2 cellular contexts compared by ENCODE assay signal in genomic region chr1:226233293-226233692, GRCh38.
A peak's percentile ranks its signal among the peaks of the same experiment; 100 is the strongest.
TF ChIP-seq lines count a peak whose summit lies in the region.

No MANE protein-coding gene starts in this region.

TF ChIP-seq in GM12878, 131 proteins besides CTCF, POLR2A, EP300 and RAD21:
- TF ChIP-seq PBX3 (IDR thresholded peaks at IDR 0.05; ENCODE audit: insufficient replicate concordance, low read depth, low read length), result no peak
- TF ChIP-seq ZNF274 (IDR thresholded peaks at IDR 0.05; ENCODE audit: insufficient read depth, insufficient read length), result no peak
- no peak for TF ChIP-seq MYC (IDR thresholded peaks at IDR 0.05; ENCODE audit: insufficient read depth, insufficient read length, insufficient replicate concordance, low read length, severe bottlenecking)
- TF ChIP-seq MTA2 (IDR thresholded peaks at IDR 0.05; ENCODE audit: low read depth), result no peak
- TF ChIP-seq POU2F2 (IDR thresholded peaks at IDR 0.05; ENCODE audit: borderline replicate concordance, low read depth, low read length), result 0 out of 3 replicates have a peak, but pooled peaks have one; percentile 32
- TF ChIP-seq NFXL1 (IDR thresholded peaks at IDR 0.05; ENCODE audit: borderline replicate concordance), result no peak
- TF ChIP-seq FOXK2 (IDR thresholded peaks at IDR 0.05), result no peak
- TF ChIP-seq GABPA (IDR thresholded peaks at IDR 0.05; ENCODE audit: low read depth), result no peak
- no peak for TF ChIP-seq SREBF1 (IDR thresholded peaks at IDR 0.05; ENCODE audit: low read length)

TF ChIP-seq in WTC11, 78 proteins besides CTCF, POLR2A, EP300 and RAD21:
- TF ChIP-seq PRDM15 (CRISPR knock-in tag; IDR thresholded peaks at IDR 0.05), result no peak
- no peak for TF ChIP-seq ARID4B (CRISPR knock-in tag; IDR thresholded peaks at IDR 0.05; ENCODE audit: borderline replicate concordance)
- TF ChIP-seq NFATC4 (CRISPR knock-in tag; IDR thresholded peaks at IDR 0.05), result no peak
- TF ChIP-seq GABPB1 (CRISPR knock-in tag; IDR thresholded peaks at IDR 0.05), result no peak
- no peak for TF ChIP-seq STAT6 (CRISPR knock-in tag; conservative IDR thresholded peaks at IDR 0.05; ENCODE audit: low read depth)
- no peak for TF ChIP-seq MYBL2 (CRISPR knock-in tag; IDR thresholded peaks at IDR 0.05)
- no peak for TF ChIP-seq ZSCAN18 (CRISPR knock-in tag; IDR thresholded peaks at IDR 0.05)
- TF ChIP-seq NFE2L1 (CRISPR knock-in tag; IDR thresholded peaks at IDR 0.05), result no peak
- TF ChIP-seq ZNF423 (CRISPR knock-in tag; IDR thresholded peaks at IDR 0.05), result no peak
- TF ChIP-seq E2F1 (CRISPR knock-in tag; IDR thresholded peaks at IDR 0.05), result no peak
